In genomic region chr9:28688172-28688571, GRCh38 we compare ENCODE assay signal across 27 cellular contexts.
DNase-seq lines count a peak whose midpoint lies in the region; ATAC-seq, FAIRE-seq and TF ChIP-seq lines count a peak whose summit lies in the region.
"Had no signal": no experiment of that assay in that cellular context is flagged by ENCODE, and none has a peak within 500 bp of the region (broad histone marks: within the 10 kb centered on the region; RNA-seq: fewer than 3 reads in every experiment).

No MANE protein-coding gene starts in this region.

- no peak overlapping the region for H2AFZ ChIP-seq in astrocyte (ENCODE audit: low read depth, low read length)
- no peak overlapping the region for H2AFZ ChIP-seq in Karpas-422 (ENCODE audit: low read length)
- H2AFZ ChIP-seq: PC-9 had no signal

- no peak overlapping the region for H3K4me3 Mint-ChIP-seq in astrocyte (ENCODE audit: unreplicated experiment)
- no peak overlapping the region for H3K4me3 Mint-ChIP-seq in natural killer cell treated with Interleukin-12 subunit alpha and Interleukin-12 subunit beta and Interleukin-15 and Interleukin-18, amount 100 ng/mL, for 72 hours
- H3K4me3 Mint-ChIP-seq: activated naive CD4-positive, alpha-beta T cell treated with anti-CD3 and anti-CD28 coated beads for 36 hours; CD8-positive, alpha-beta memory T cell; dendritic cell treated with granulocyte-macrophage colony-stimulating factor and Interleukin-4, amounts not matched to agents 40 ng/mL and 50 ng/mL, for 4 days; stimulated activated naive B cell treated with anti-CD40 and anti-IgM and Interleukin-4, amounts not matched to agents 10 μg/mL and 1 μg/mL and 100 μg/mL, for 72 hours; T-cell had no signal

- no peaks in the 10 kb centered on the region for H3K9me2 ChIP-seq in Karpas-422 (replicated peaks; ENCODE audit: insufficient read depth, low read length)

- FAIRE-seq in astrocyte (lab: Jason Lieb, UNC): no peak
- FAIRE-seq: endothelial cell of umbilical vein, GM12878, kidney, small intestine had no signal

- WGBS in thyroid gland, 2 donors: 14 to 19% methylated on average over 1 of the region's 1 CpG

- H3K4me2 ChIP-seq in astrocyte (ENCODE audit: low read length) (peak overlapping the region; percentile 6), Karpas-422 (ENCODE audit: low read depth, low read length, poor library complexity, severe bottlenecking) (no peak overlapping the region)
- H3K4me2 ChIP-seq: PC-9 had no signal

- H3K4me1 ChIP-seq in astrocyte (ENCODE audit: insufficient read depth, low read length) (no peaks in the 10 kb centered on the region), thyroid gland (peaks cover 13 to 21% of the 10 kb centered on the region in 2 donors), Karpas-422 (ENCODE audit: low read length) (no peaks in the 10 kb centered on the region)

- H3K36me3 ChIP-seq in astrocyte (ENCODE audit: insufficient read depth, low read length) (no peaks in the 10 kb centered on the region), thyroid gland (no peaks in the 10 kb centered on the region), Karpas-422 (ENCODE audit: insufficient read depth, low read length) (no peaks in the 10 kb centered on the region)

- H3K4me3 ChIP-seq in astrocyte (ENCODE audit: insufficient read depth, low read depth, low read length) (no peak overlapping the region), thyroid gland (replicated peaks in 1 of 3) (no peak overlapping the region), Karpas-422 (ENCODE audit: low read length) (no peak overlapping the region)
- H3K4me3 ChIP-seq: GM12878, PC-9 had no signal

- no peaks in the 10 kb centered on the region for H3K27me3 Mint-ChIP-seq in astrocyte (ENCODE audit: low read depth, unreplicated experiment)
- H3K27me3 Mint-ChIP-seq in natural killer cell treated with Interleukin-12 subunit alpha and Interleukin-12 subunit beta and Interleukin-15 and Interleukin-18, amount 100 ng/mL, for 72 hours: no peaks in the 10 kb centered on the region
- H3K27me3 Mint-ChIP-seq: CD8-positive, alpha-beta memory T cell; dendritic cell treated with granulocyte-macrophage colony-stimulating factor and Interleukin-4, amounts not matched to agents 40 ng/mL and 50 ng/mL, for 4 days; stimulated activated naive B cell treated with anti-CD40 and anti-IgM and Interleukin-4, amounts not matched to agents 10 μg/mL and 1 μg/mL and 100 μg/mL, for 72 hours; T-cell had no signal

- TF ChIP-seq CTCF in astrocyte (IDR thresholded peaks at IDR 0.05; ENCODE audit: insufficient read depth, low read depth, low read length) (no peak), thyroid gland (IDR thresholded peaks at IDR 0.05) (no peak)

- H3K79me2 ChIP-seq in astrocyte (ENCODE audit: insufficient read depth, low read length) (no peaks in the 10 kb centered on the region), Karpas-422 (ENCODE audit: low read length) (no peaks in the 10 kb centered on the region)

- H3K27ac ChIP-seq in astrocyte (ENCODE audit: low read depth, low read length): no peak overlapping the region
- H3K27ac ChIP-seq in thyroid gland: peak overlapping the region; percentile 47 to 68 (median 54)
- H3K27ac ChIP-seq in Karpas-422 (ENCODE audit: low read length): no peak overlapping the region
- H3K27ac ChIP-seq: HL-60, PC-9 had no signal

- H3K27me3 ChIP-seq in astrocyte (ENCODE audit: insufficient read depth, low read length): no peaks in the 10 kb centered on the region
- H3K27me3 ChIP-seq in thyroid gland: no peaks in the 10 kb centered on the region
- no peaks in the 10 kb centered on the region for H3K27me3 ChIP-seq in Karpas-422 (ENCODE audit: low read length)

- ATAC-seq in natural killer cell treated with Interleukin-12 subunit alpha and Interleukin-12 subunit beta and Interleukin-15 and Interleukin-18, amount 100 ng/mL, for 72 hours: no peak
- ATAC-seq in HG02840 (IDR thresholded peaks at IDR 0.05; ENCODE audit: low FRiP score, unreplicated experiment): no peak
- ATAC-seq: GM12878; stimulated activated naive B cell treated with anti-CD40 and anti-IgM and Interleukin-4, amounts not matched to agents 10 μg/mL and 1 μg/mL and 100 μg/mL, for 72 hours; T-cell had no signal

- TF ChIP-seq POLR2A in thyroid gland (IDR thresholded peaks at IDR 0.05): no peak

- peaks cover 6% of the 10 kb centered on the region for H3K9me3 Mint-ChIP-seq in astrocyte (ENCODE audit: unreplicated experiment)
- H3K9me3 Mint-ChIP-seq in natural killer cell treated with Interleukin-12 subunit alpha and Interleukin-12 subunit beta and Interleukin-15 and Interleukin-18, amount 100 ng/mL, for 72 hours: peaks cover 19% of the 10 kb centered on the region

- intact Hi-C loops in thyroid gland (cut with DNase I): no loop called here

- no peaks in the 10 kb centered on the region for H3K4me1 Mint-ChIP-seq in astrocyte (ENCODE audit: low read depth, unreplicated experiment)
- peaks cover 0 to 2% of the 10 kb centered on the region in 2 donors for H3K4me1 Mint-ChIP-seq in natural killer cell treated with Interleukin-12 subunit alpha and Interleukin-12 subunit beta and Interleukin-15 and Interleukin-18, amount 100 ng/mL, for 72 hours (ENCODE audit: low read depth in 2 of 2)
- H3K4me1 Mint-ChIP-seq: CD8-positive, alpha-beta memory T cell; stimulated activated naive B cell treated with anti-CD40 and anti-IgM and Interleukin-4, amounts not matched to agents 10 μg/mL and 1 μg/mL and 100 μg/mL, for 72 hours; T-cell had no signal

- H3K9ac ChIP-seq in astrocyte (ENCODE audit: low read length): no peak overlapping the region
- H3K9ac ChIP-seq in Karpas-422 (ENCODE audit: low read length): no peak overlapping the region

- H3K36me3 Mint-ChIP-seq in astrocyte (ENCODE audit: low read depth, unreplicated experiment): no peaks in the 10 kb centered on the region
- peaks cover 9% of the 10 kb centered on the region for H3K36me3 Mint-ChIP-seq in natural killer cell treated with Interleukin-12 subunit alpha and Interleukin-12 subunit beta and Interleukin-15 and Interleukin-18, amount 100 ng/mL, for 72 hours
- H3K36me3 Mint-ChIP-seq: CD8-positive, alpha-beta memory T cell; stimulated activated naive B cell treated with anti-CD40 and anti-IgM and Interleukin-4, amounts not matched to agents 10 μg/mL and 1 μg/mL and 100 μg/mL, for 72 hours; T-cell had no signal

- peak in 2 of 3 experiments; percentile 15 to 73 for DNase-seq in NCI-H1417 (lab: John Stamatoyannopoulos, UW)
- no peak for DNase-seq in NCI-H1417 treated with DMSO at 0.1 percent for 48 hours (lab: John Stamatoyannopoulos, UW)
- no peak for DNase-seq in astrocyte (ENCODE audit: low read depth)
- DNase-seq in iPS DF 4.7 (ENCODE audit: extremely low read depth, low spot score): peak; percentile 7
- no peak for DNase-seq in thyroid gland
- DNase-seq in natural killer cell treated with Interleukin-12 subunit alpha and Interleukin-12 subunit beta and Interleukin-15 and Interleukin-18, amount 100 ng/mL, for 72 hours (ENCODE audit: low spot score): no peak
- no peak for DNase-seq in Karpas-422
- DNase-seq: 8988T; activated CD4-positive, alpha-beta T cell treated with anti-CD3 and anti-CD28 coated beads for 1 hour; activated naive CD4-positive, alpha-beta T cell treated with anti-CD3 and anti-CD28 coated beads for 36 hours; activated T-cell treated with anti-CD3 and anti-CD28 coated beads, Interleukin-2, amount 50 U/mL, for 48 hours; amniotic stem cell; CD8-positive, alpha-beta memory T cell; DMS79; kidney; NCI-H1694; NCI-H82; nucleus accumbens; PC-9; small intestine; stimulated activated naive B cell treated with anti-CD40 and anti-IgM and Interleukin-4, amounts not matched to agents 10 μg/mL and 1 μg/mL and 100 μg/mL, for 72 hours; T-cell had no signal

- H3K27ac Mint-ChIP-seq in astrocyte (ENCODE audit: unreplicated experiment): no peak overlapping the region
- H3K27ac Mint-ChIP-seq in natural killer cell treated with Interleukin-12 subunit alpha and Interleukin-12 subunit beta and Interleukin-15 and Interleukin-18, amount 100 ng/mL, for 72 hours: no peak overlapping the region
- H3K27ac Mint-ChIP-seq: activated naive CD4-positive, alpha-beta T cell treated with anti-CD3 and anti-CD28 coated beads for 36 hours; CD8-positive, alpha-beta memory T cell; dendritic cell treated with granulocyte-macrophage colony-stimulating factor and Interleukin-4, amounts not matched to agents 40 ng/mL and 50 ng/mL, for 4 days; stimulated activated naive B cell treated with anti-CD40 and anti-IgM and Interleukin-4, amounts not matched to agents 10 μg/mL and 1 μg/mL and 100 μg/mL, for 72 hours; T-cell had no signal

- H4K20me1 ChIP-seq in astrocyte (ENCODE audit: insufficient read depth, low read length): no peaks in the 10 kb centered on the region
- no peaks in the 10 kb centered on the region for H4K20me1 ChIP-seq in Karpas-422 (ENCODE audit: insufficient read depth, low read depth, low read length)

- H3K9me3 ChIP-seq in astrocyte (ENCODE audit: insufficient read depth, low read depth, low read length) (no peaks in the 10 kb centered on the region), thyroid gland (no peaks in the 10 kb centered on the region), Karpas-422 (ENCODE audit: low read length) (peaks cover 35% of the 10 kb centered on the region)

Comparison
In these comparisons a context has a peak if more than half of its experiments do, and no peak if none do; other contexts are left out.
1. DNase-seq: peak in NCI-H1417 (2 of 3) and iPS DF 4.7 (single experiment); none in NCI-H1417 treated with DMSO at 0.1 percent for 48 hours (single experiment), astrocyte (single experiment), thyroid gland (0 of 2), natural killer cell treated with Interleukin-12 subunit alpha and Interleukin-12 subunit beta and Interleukin-15 and Interleukin-18, amount 100 ng/mL, for 72 hours (single experiment) and Karpas-422 (single experiment).
2. H3K27ac ChIP-seq: peak in thyroid gland (3 of 3); none in astrocyte (single experiment) and Karpas-422 (single experiment).